In the genomic region with DNA sequence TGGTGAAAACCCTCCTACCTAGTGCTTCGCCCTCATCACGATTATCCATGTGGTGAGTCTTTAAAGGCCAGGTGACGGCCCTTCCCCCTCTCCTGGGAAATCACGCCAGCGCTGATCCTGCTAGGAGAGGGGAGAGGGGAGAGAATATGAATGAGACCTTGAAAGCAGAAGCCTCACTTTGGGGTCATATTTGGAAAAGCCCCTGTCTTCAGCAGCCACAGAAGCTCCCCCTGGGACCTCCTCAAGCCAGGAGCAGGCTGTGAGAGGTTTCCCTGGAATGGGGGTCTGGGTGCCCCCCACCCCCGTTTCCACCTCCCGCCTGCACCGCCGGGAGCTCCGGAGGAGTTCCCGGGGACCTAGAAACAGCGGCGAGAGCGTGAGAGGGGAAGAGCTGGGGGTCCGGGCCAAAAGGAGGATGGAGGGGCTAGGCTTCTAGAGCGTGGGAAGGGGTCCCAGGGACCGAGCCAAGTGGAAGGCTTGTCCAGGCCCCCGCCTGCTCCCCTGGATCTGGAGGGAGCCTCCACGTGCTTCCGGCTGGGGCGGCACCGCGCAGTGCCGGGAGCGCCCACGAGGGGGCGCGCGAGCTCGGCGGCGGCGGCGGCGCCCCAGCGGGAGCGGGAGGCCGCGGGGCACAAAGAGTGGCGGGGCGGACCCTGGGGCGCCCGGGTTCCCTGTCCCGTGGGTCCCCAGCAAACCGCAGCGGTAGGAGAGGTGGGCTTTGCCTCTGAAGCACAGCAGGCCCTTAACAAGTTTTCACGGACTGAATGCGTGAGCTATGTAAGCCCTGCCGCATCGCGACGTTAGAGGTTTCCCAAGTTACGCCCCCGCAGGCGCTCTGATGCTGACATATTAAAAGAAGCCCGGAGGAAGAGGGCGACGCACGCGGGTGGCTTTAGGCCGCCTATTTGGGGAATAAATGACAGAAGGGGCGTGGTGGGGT, we compare ENCODE assay signal across 8 cellular contexts.
DNase-seq lines count a peak whose midpoint lies in the region; ATAC-seq, FAIRE-seq and TF ChIP-seq lines count a peak whose summit lies in the region.

No MANE protein-coding gene starts in this region.

- H3K9me3 ChIP-seq in A549 (peaks cover 7% of the 10 kb centered on the region), endodermal cell (ENCODE audit: control insufficient read depth, low read length) (no peaks in the 10 kb centered on the region), mucosa of descending colon (no peaks in the 10 kb centered on the region)

- 0 out of 2 replicates have a peak, but pooled peaks have one; percentile 5 for TF ChIP-seq POLR2A in A549 (IDR thresholded peaks at IDR 0.05; ENCODE audit: low read length)

- peaks cover 7% of the 10 kb centered on the region for H3K4me1 Mint-ChIP-seq in endodermal cell

- H3K9ac ChIP-seq in endodermal cell (ENCODE audit: extremely low read depth, low read length, poor library complexity, severe bottlenecking) = peak overlapping the region; percentile 32

- no peak for TF ChIP-seq EP300 in A549 (IDR thresholded peaks at IDR 0.05)

- H3K27me3 Mint-ChIP-seq in endodermal cell (ENCODE audit: insufficient read depth) = peaks cover 64% of the 10 kb centered on the region

- WGBS in A549 (ENCODE audit: missing lambda C conversion rate) = 3% methylated on average over 42 of the region's 62 CpGs
- WGBS in endodermal cell (ENCODE audit: insufficient coverage in 1 of 2, insufficient read length in 1 of 2), 2 experiments = 0 to 3% methylated on average over 30 to 61 of the region's 62 CpGs

- H3K9me3 Mint-ChIP-seq in endodermal cell = peaks cover 6% of the 10 kb centered on the region

- H3K4me1 ChIP-seq in A549 (peaks cover 8% of the 10 kb centered on the region), endodermal cell (ENCODE audit: control insufficient read depth, insufficient read depth, low read length) (no peaks in the 10 kb centered on the region), mucosa of descending colon (ENCODE audit: low read depth) (peaks cover 16% of the 10 kb centered on the region)

- peak; percentile 49 to 81; a peak in 4 of 5 replicates for TF ChIP-seq RAD21 in A549 (conservative IDR thresholded peaks at IDR 0.05 in 1 of 2, IDR thresholded peaks at IDR 0.05 in 1 of 2)

- ATAC-seq in A549 (peak; percentile 94), HG03039 (IDR thresholded peaks at IDR 0.05; ENCODE audit: unreplicated experiment) (peak; percentile 93), mucosa of descending colon (peak; percentile 99)

- FAIRE-seq in A549 (lab: Jason Lieb, UNC) = no peak
- peak; percentile 46 for FAIRE-seq in GM18507 (lab: Jason Lieb, UNC)

- H3K27ac ChIP-seq in A549 (peak overlapping the region; percentile 76 to 87; a peak in 5 of 6 replicates), endodermal cell (ENCODE audit: low read depth, low read length) (no peak overlapping the region)

- peak; percentile 92 for TF ChIP-seq CTCF in A549 (IDR thresholded peaks at IDR 0.05)
- TF ChIP-seq CTCF in endodermal cell (conservative IDR thresholded peaks at IDR 0.05) = peak; percentile 97
- peak; percentile 98 for TF ChIP-seq CTCF in mucosa of descending colon (IDR thresholded peaks at IDR 0.05)

- H3K4me3 ChIP-seq in A549 = peak overlapping the region; percentile 57
- H3K4me3 ChIP-seq in endodermal cell (ENCODE audit: low read length) = peak overlapping the region; percentile 79
- no peak overlapping the region for H3K4me3 ChIP-seq in mucosa of descending colon

- peaks cover 83% of the 10 kb centered on the region for H3K27me3 ChIP-seq in endodermal cell (ENCODE audit: control insufficient read depth, insufficient read depth, low read length, poor library complexity, severe bottlenecking)

- DNase-seq in A549 (ENCODE audit: low read depth in 1 of 2, low spot score in 1 of 2) (peak; percentile 48 to 81), GM18507 (ENCODE audit: extremely low spot score, insufficient read length, low read depth) (peak; percentile 78), NCI-H345 (lab: John Stamatoyannopoulos, UW) (peak; percentile 60), endodermal cell (peak; percentile 88), mucosa of descending colon (peak; percentile 61 to 68 (median 64))
- peak; percentile 91 for DNase-seq in activated CD8-positive, alpha-beta memory T cell treated with anti-CD3 and anti-CD28 coated beads for 24 hours
- peak; percentile 55 for DNase-seq in stimulated activated CD8-positive, alpha-beta memory T cell treated with anti-CD3 and anti-CD28 coated beads, Interleukin-4, amount 100 ng/mL, for 24 hours (ENCODE audit: low read depth)

- intact Hi-C loops in mucosa of descending colon (cut with DNase I, micrococcal nuclease) = loop anchor here in 1 of 2 donors (5.0 kb wide), 1 partner anchor 77 kb away; no protein-coding TSS in a partner anchor

- H3K4me3 Mint-ChIP-seq in endodermal cell = peak overlapping the region; percentile 61

- POLR2A ChIA-PET in A549 (lab: Yijun Ruan, JAX) = interaction anchor here (0.9 to 1.6 kb wide), 2 partner anchors 29 to 74 kb away, joined by 3 read pairs; no protein-coding TSS in a partner anchor

- no peaks in the 10 kb centered on the region for H3K36me3 ChIP-seq in endodermal cell (ENCODE audit: control insufficient read depth, insufficient read depth, low read length)
- no peaks in the 10 kb centered on the region for H3K36me3 ChIP-seq in mucosa of descending colon (ENCODE audit: low read depth)

- CTCF ChIA-PET in A549 (lab: Yijun Ruan, JAX) = interaction anchor here (0.5 to 9.0 kb wide), 54 partner anchors 8 to 840 kb away, joined by 3 to 202 read pairs (median 5); no protein-coding TSS in a partner anchor

- no peaks in the 10 kb centered on the region for H3K36me3 Mint-ChIP-seq in endodermal cell (ENCODE audit: low read depth)

- peak overlapping the region; percentile 97 for H3K4me2 ChIP-seq in A549

- no peak overlapping the region for H3K27ac Mint-ChIP-seq in endodermal cell

TF ChIP-seq in A549, 52 proteins besides CTCF, POLR2A, EP300 and RAD21:
- TF ChIP-seq RNF2 (IDR thresholded peaks at IDR 0.05; ENCODE audit: borderline replicate concordance, low read depth) = peak; percentile 80; the same call in 1 of the 2 replicates
- peak; percentile 88; the same call in 1 of the 2 replicates for TF ChIP-seq MYC (IDR thresholded peaks at IDR 0.05; ENCODE audit: borderline replicate concordance, low read length)
- TF ChIP-seq HDAC2 (IDR thresholded peaks at IDR 0.05) = no peak
- no peak for TF ChIP-seq MAZ (IDR thresholded peaks at IDR 0.05; ENCODE audit: borderline replicate concordance, low read depth, low read length)
- no peak for TF ChIP-seq RARB (CRISPR knock-in tag; IDR thresholded peaks at IDR 0.05)
- TF ChIP-seq, protein P1, sequence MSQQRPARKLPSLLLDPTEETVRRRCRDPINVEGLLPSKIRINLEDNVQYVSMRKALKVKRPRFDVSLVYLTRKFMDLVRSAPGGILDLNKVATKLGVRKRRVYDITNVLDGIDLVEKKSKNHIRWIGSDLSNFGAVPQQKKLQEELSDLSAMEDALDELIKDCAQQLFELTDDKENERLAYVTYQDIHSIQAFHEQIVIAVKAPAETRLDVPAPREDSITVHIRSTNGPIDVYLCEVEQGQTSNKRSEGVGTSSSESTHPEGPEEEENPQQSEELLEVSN (IDR thresholded peaks at IDR 0.05; ENCODE audit: borderline replicate concordance, low read depth) = peak; percentile 96
- TF ChIP-seq, protein P2, sequence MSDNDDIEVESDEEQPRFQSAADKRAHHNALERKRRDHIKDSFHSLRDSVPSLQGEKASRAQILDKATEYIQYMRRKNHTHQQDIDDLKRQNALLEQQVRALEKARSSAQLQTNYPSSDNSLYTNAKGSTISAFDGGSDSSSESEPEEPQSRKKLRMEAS (IDR thresholded peaks at IDR 0.05) = peak; percentile 98
- TF ChIP-seq SMC3 (IDR thresholded peaks at IDR 0.05) = peak; percentile 94
- TF ChIP-seq, protein P3, sequence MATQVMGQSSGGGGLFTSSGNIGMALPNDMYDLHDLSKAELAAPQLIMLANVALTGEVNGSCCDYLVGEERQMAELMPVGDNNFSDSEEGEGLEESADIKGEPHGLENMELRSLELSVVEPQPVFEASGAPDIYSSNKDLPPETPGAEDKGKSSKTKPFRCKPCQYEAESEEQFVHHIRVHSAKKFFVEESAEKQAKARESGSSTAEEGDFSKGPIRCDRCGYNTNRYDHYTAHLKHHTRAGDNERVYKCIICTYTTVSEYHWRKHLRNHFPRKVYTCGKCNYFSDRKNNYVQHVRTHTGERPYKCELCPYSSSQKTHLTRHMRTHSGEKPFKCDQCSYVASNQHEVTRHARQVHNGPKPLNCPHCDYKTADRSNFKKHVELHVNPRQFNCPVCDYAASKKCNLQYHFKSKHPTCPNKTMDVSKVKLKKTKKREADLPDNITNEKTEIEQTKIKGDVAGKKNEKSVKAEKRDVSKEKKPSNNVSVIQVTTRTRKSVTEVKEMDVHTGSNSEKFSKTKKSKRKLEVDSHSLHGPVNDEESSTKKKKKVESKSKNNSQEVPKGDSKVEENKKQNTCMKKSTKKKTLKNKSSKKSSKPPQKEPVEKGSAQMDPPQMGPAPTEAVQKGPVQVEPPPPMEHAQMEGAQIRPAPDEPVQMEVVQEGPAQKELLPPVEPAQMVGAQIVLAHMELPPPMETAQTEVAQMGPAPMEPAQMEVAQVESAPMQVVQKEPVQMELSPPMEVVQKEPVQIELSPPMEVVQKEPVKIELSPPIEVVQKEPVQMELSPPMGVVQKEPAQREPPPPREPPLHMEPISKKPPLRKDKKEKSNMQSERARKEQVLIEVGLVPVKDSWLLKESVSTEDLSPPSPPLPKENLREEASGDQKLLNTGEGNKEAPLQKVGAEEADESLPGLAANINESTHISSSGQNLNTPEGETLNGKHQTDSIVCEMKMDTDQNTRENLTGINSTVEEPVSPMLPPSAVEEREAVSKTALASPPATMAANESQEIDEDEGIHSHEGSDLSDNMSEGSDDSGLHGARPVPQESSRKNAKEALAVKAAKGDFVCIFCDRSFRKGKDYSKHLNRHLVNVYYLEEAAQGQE (IDR thresholded peaks at IDR 0.05) = no peak
- TF ChIP-seq HOXB5 (CRISPR knock-in tag; IDR thresholded peaks at IDR 0.05) = peak; percentile 76; the same call in 1 of the 2 replicates
- TF ChIP-seq, protein P4, sequence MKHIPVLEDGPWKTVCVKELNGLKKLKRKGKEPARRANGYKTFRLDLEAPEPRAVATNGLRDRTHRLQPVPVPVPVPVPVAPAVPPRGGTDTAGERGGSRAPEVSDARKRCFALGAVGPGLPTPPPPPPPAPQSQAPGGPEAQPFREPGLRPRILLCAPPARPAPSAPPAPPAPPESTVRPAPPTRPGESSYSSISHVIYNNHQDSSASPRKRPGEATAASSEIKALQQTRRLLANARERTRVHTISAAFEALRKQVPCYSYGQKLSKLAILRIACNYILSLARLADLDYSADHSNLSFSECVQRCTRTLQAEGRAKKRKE (CRISPR knock-in tag; IDR thresholded peaks at IDR 0.05; ENCODE audit: low read depth) = 0 out of 2 replicates have a peak, but pooled peaks have one; percentile 31
- TF ChIP-seq FOXS1 (CRISPR knock-in tag; IDR thresholded peaks at IDR 0.05) = 0 out of 2 replicates have a peak, but pooled peaks have one; percentile 13
- TF ChIP-seq TP53 (CRISPR knock-in tag; IDR thresholded peaks at IDR 0.05) = 0 out of 2 replicates have a peak, but pooled peaks have one; percentile 25
